In genomic region chr4:84401669-84402068, GRCh38 we compare ENCODE assay signal across 21 cellular contexts.
DNase-seq lines count a peak whose midpoint lies in the region; FAIRE-seq and TF ChIP-seq lines count a peak whose summit lies in the region.
"Had no signal": no experiment of that assay in that cellular context is flagged by ENCODE, and none has a peak within 500 bp of the region (broad histone marks: within the 10 kb centered on the region; RNA-seq: fewer than 3 reads in every experiment).

No MANE protein-coding gene starts in this region.

- H3K27me3 ChIP-seq in small intestine (ENCODE audit: control insufficient read depth in 2 of 2, insufficient read depth in 2 of 2, low read length in 2 of 2) = no peaks in the 10 kb centered on the region
- H3K27me3 ChIP-seq: breast epithelium had no signal

- FAIRE-seq in small intestine (lab: Jason Lieb, UNC) = no peak
- FAIRE-seq: endothelial cell of umbilical vein had no signal

- no peak overlapping the region for H3K4me3 Mint-ChIP-seq in nephron
- H3K4me3 Mint-ChIP-seq: activated naive CD8-positive, alpha-beta T cell treated with anti-CD3 and anti-CD28 coated beads, Interleukin-2, amount 50 U/mL, for 24 hours; activated T-helper 1 cell treated with anti-CD3 and anti-CD28 coated beads, Interleukin-12 subunit alpha, Interleukin-12 subunit beta, Interleukin-2, Interleukin-4 antibody, amounts not matched to agents 30 ng/mL and 10 ng/mL and 1 ng/mL, durations not matched to agents 14 hours and 24 hours and 36 hours; neural crest cell; stimulated activated effector memory CD8-positive, alpha-beta T cell treated with anti-CD3 and anti-CD28 coated beads, Interleukin-12 subunit alpha, Interleukin-12 subunit beta, amount 100 ng/mL, for 72 hours had no signal

- peak; percentile 4 for DNase-seq in DMS79 treated with DMSO at 0.1 percent for 48 hours (lab: John Stamatoyannopoulos, UW)
- DNase-seq in DMS79 (lab: John Stamatoyannopoulos, UW) = no peak
- peak; percentile 12 for DNase-seq in NCI-H69 (lab: John Stamatoyannopoulos, UW)
- no peak for DNase-seq in small intestine
- no peak for DNase-seq in GDM1 (lab: John Stamatoyannopoulos, UW)
- DNase-seq in DMS114 treated with DMSO at 0.1 percent for 48 hours (lab: John Stamatoyannopoulos, UW; ENCODE audit: unreplicated experiment) = no peak
- DNase-seq: activated naive CD8-positive, alpha-beta T cell treated with anti-CD3 and anti-CD28 coated beads, Interleukin-2, amount 50 U/mL, for 24 hours; DMS53; foreskin fibroblast; IMR-90; left colon; midbrain had no signal

- H3K4me1 Mint-ChIP-seq in nephron = peaks cover 16% of the 10 kb centered on the region
- H3K4me1 Mint-ChIP-seq: activated naive CD8-positive, alpha-beta T cell treated with anti-CD3 and anti-CD28 coated beads, Interleukin-2, amount 50 U/mL, for 24 hours; stimulated activated effector memory CD8-positive, alpha-beta T cell treated with anti-CD3 and anti-CD28 coated beads, Interleukin-12 subunit alpha, Interleukin-12 subunit beta, amount 100 ng/mL, for 72 hours had no signal

- peaks cover 3% of the 10 kb centered on the region for H3K27me3 Mint-ChIP-seq in nephron (ENCODE audit: low read depth)

- H3K36me3 ChIP-seq in small intestine (ENCODE audit: control insufficient read depth in 2 of 2, insufficient read depth in 2 of 2, low read length in 2 of 2) = no peaks in the 10 kb centered on the region
- H3K36me3 ChIP-seq: breast epithelium, thoracic aorta had no signal

- TF ChIP-seq CTCF in LNCAP (IDR thresholded peaks at IDR 0.05) (peak; percentile 25), nephron (IDR thresholded peaks at IDR 0.05; ENCODE audit: unreplicated experiment in 3 of 3) (peak in 1 of 3 experiments; percentile 11)

- no peaks in the 10 kb centered on the region for H3K36me3 Mint-ChIP-seq in nephron (ENCODE audit: low read depth)
- H3K36me3 Mint-ChIP-seq: stimulated activated effector memory CD8-positive, alpha-beta T cell treated with anti-CD3 and anti-CD28 coated beads, Interleukin-12 subunit alpha, Interleukin-12 subunit beta, amount 100 ng/mL, for 72 hours had no signal

- WGBS in small intestine, 3 donors = 13 to 35% (median 17%) methylated on average over 2 of the region's 2 CpGs

- peak overlapping the region in 2 of 3 experiments; percentile 2 to 37 for H3K27ac Mint-ChIP-seq in nephron
- H3K27ac Mint-ChIP-seq: activated naive CD8-positive, alpha-beta T cell treated with anti-CD3 and anti-CD28 coated beads, Interleukin-2, amount 50 U/mL, for 24 hours; activated T-helper 1 cell treated with anti-CD3 and anti-CD28 coated beads, Interleukin-12 subunit alpha, Interleukin-12 subunit beta, Interleukin-2, Interleukin-4 antibody, amounts not matched to agents 30 ng/mL and 10 ng/mL and 1 ng/mL, durations not matched to agents 14 hours and 24 hours and 36 hours; stimulated activated effector memory CD8-positive, alpha-beta T cell treated with anti-CD3 and anti-CD28 coated beads, Interleukin-12 subunit alpha, Interleukin-12 subunit beta, amount 100 ng/mL, for 72 hours had no signal

- no peaks in the 10 kb centered on the region for H3K4me1 ChIP-seq in small intestine (ENCODE audit: control insufficient read depth in 2 of 2, insufficient read depth in 1 of 2, low read depth in 1 of 2, low read length in 1 of 2)
- H3K4me1 ChIP-seq: breast epithelium had no signal

- no peak overlapping the region for H3K27ac ChIP-seq in small intestine (ENCODE audit: low read depth in 1 of 2, low read length in 1 of 2)
- H3K27ac ChIP-seq: 22Rv1, breast epithelium, thoracic aorta had no signal

- H3K9me3 ChIP-seq in small intestine (ENCODE audit: control insufficient read depth, low read depth) = no peaks in the 10 kb centered on the region
- H3K9me3 ChIP-seq: breast epithelium, thoracic aorta had no signal

- H3K4me3 ChIP-seq in small intestine (ENCODE audit: low read depth in 1 of 2, low read length in 2 of 2) = no peak overlapping the region
- H3K4me3 ChIP-seq: breast epithelium, thoracic aorta had no signal

- no peaks in the 10 kb centered on the region for H3K9me3 Mint-ChIP-seq in nephron
- H3K9me3 Mint-ChIP-seq: activated naive CD8-positive, alpha-beta T cell treated with anti-CD3 and anti-CD28 coated beads, Interleukin-2, amount 50 U/mL, for 24 hours; activated T-helper 1 cell treated with anti-CD3 and anti-CD28 coated beads, Interleukin-12 subunit alpha, Interleukin-12 subunit beta, Interleukin-2, Interleukin-4 antibody, amounts not matched to agents 30 ng/mL and 10 ng/mL and 1 ng/mL, durations not matched to agents 14 hours and 24 hours and 36 hours; neural crest cell; stimulated activated effector memory CD8-positive, alpha-beta T cell treated with anti-CD3 and anti-CD28 coated beads, Interleukin-12 subunit alpha, Interleukin-12 subunit beta, amount 100 ng/mL, for 72 hours had no signal

Comparison
In these comparisons a context has a peak if more than half of its experiments do, and no peak if none do; other contexts are left out.
1. DNase-seq: peak in DMS79 treated with DMSO at 0.1 percent for 48 hours (single experiment) and NCI-H69 (single experiment); none in DMS79 (single experiment), small intestine (single experiment), GDM1 (single experiment) and DMS114 treated with DMSO at 0.1 percent for 48 hours (single experiment).